Comparison of ENCODE assay signal across 9 cellular contexts in genomic region chr5:141623197-141623596, GRCh38. TPM values are rescaled to one million over a fixed set of nuclear protein-coding genes. Genes with fewer than 3 reads are reported as not detected.
A peak's percentile ranks its signal among the peaks of the same experiment; 100 is the strongest.
DNase-seq lines count a peak whose midpoint lies in the region; ATAC-seq and TF ChIP-seq lines count a peak whose summit lies in the region.
"Had no signal": no experiment of that assay in that cellular context is flagged by ENCODE, and none has a peak within 500 bp of the region (broad histone marks: within the 10 kb centered on the region; RNA-seq: fewer than 3 reads in every experiment).

No MANE protein-coding gene starts in this region.

- H3K9ac ChIP-seq in HUES6 (ENCODE audit: low read length), result peak overlapping the region; percentile 38

- H3K9me3 Mint-ChIP-seq in activated naive CD8-positive, alpha-beta T cell treated with anti-CD3 and anti-CD28 coated beads, Interleukin-2, amount 50 U/mL, for 24 hours, result no peaks in the 10 kb centered on the region

- H3K27me3 ChIP-seq in HUES6 (ENCODE audit: control insufficient read depth, insufficient read depth, low read length) (no peaks in the 10 kb centered on the region), ovary (no peaks in the 10 kb centered on the region), tibial artery (no peaks in the 10 kb centered on the region)

- intact Hi-C loops in ovary (cut with DNase I), result loop anchor here in 1 of 4 donors (10.0 kb wide), 1 partner anchor 388 kb away; no protein-coding TSS in a partner anchor
- intact Hi-C loops in tibial artery (cut with DNase I; ENCODE audit: low total_unique reads), result loop anchor here (10.0 kb wide), 1 partner anchor 48 kb away; no protein-coding TSS in a partner anchor

- H3K36me3 Mint-ChIP-seq in activated naive CD8-positive, alpha-beta T cell treated with anti-CD3 and anti-CD28 coated beads, Interleukin-2, amount 50 U/mL, for 24 hours (ENCODE audit: low read depth), result peaks cover 51% of the 10 kb centered on the region

- H3K9me3 ChIP-seq in HUES6 (ENCODE audit: control insufficient read depth, insufficient read depth, low read depth, low read length) (no peaks in the 10 kb centered on the region), ovary (no peaks in the 10 kb centered on the region), tibial artery (no peaks in the 10 kb centered on the region)

- DNase-seq in activated naive CD8-positive, alpha-beta T cell treated with anti-CD3 and anti-CD28 coated beads, Interleukin-2, amount 50 U/mL, for 24 hours, result no peak
- DNase-seq in inferior parietal cortex (ENCODE audit: extremely low spot score), result no peak
- DNase-seq in ovary, result no peak
- no peak for DNase-seq in effector CD8-positive, alpha-beta T cell (lab: John Stamatoyannopoulos, UW)
- no peak for DNase-seq in tibial artery
- DNase-seq: activated CD4-positive, CD25-positive, alpha-beta regulatory T cell treated with anti-CD3 and anti-CD28 coated beads, Interleukin-2, amount 50 U/mL, for 72 hours had no signal

- H3K36me3 ChIP-seq in HUES6 (ENCODE audit: control insufficient read depth, insufficient read depth, low read length) (peaks cover 75% of the 10 kb centered on the region), ovary (no peaks in the 10 kb centered on the region), tibial artery (peaks cover 64 to 79% (median 64%) of the 10 kb centered on the region in 3 donors)

- TF ChIP-seq EP300 in ovary (IDR thresholded peaks at IDR 0.05), result no peak

- peaks cover 24% of the 10 kb centered on the region for H3K4me1 Mint-ChIP-seq in activated naive CD8-positive, alpha-beta T cell treated with anti-CD3 and anti-CD28 coated beads, Interleukin-2, amount 50 U/mL, for 24 hours

- H3K4me1 ChIP-seq in HUES6 (ENCODE audit: control insufficient read depth, insufficient read depth, low read length) (peaks cover 14% of the 10 kb centered on the region), ovary (ENCODE audit: insufficient read depth) (no peaks in the 10 kb centered on the region), tibial artery (no peaks in the 10 kb centered on the region)

- no peak overlapping the region for H3K4me3 Mint-ChIP-seq in activated naive CD8-positive, alpha-beta T cell treated with anti-CD3 and anti-CD28 coated beads, Interleukin-2, amount 50 U/mL, for 24 hours

- TF ChIP-seq CTCF in ovary (IDR thresholded peaks at IDR 0.05) (no peak), tibial artery (IDR thresholded peaks at IDR 0.05) (no peak)

- no peak for TF ChIP-seq POLR2A in ovary (IDR thresholded peaks at IDR 0.05)

- no peaks in the 10 kb centered on the region for H3K27me3 Mint-ChIP-seq in activated naive CD8-positive, alpha-beta T cell treated with anti-CD3 and anti-CD28 coated beads, Interleukin-2, amount 50 U/mL, for 24 hours

- H3K27ac Mint-ChIP-seq in activated naive CD8-positive, alpha-beta T cell treated with anti-CD3 and anti-CD28 coated beads, Interleukin-2, amount 50 U/mL, for 24 hours, result peak overlapping the region; percentile 61

- 0 out of 2 replicates have a peak overlapping the region, but pooled peaks have one; percentile 15 for H3K4me3 ChIP-seq in HUES6 (ENCODE audit: low read depth, low read length)
- no peak overlapping the region for H3K4me3 ChIP-seq in ovary
- H3K4me3 ChIP-seq in tibial artery, result no peak overlapping the region

- ATAC-seq in GM18499 (IDR thresholded peaks at IDR 0.05; ENCODE audit: insufficient read depth, unreplicated experiment), result peak; percentile 44
- peak; percentile 51 for ATAC-seq in GM21528 (IDR thresholded peaks at IDR 0.05; ENCODE audit: low FRiP score, unreplicated experiment)
- peak; percentile 25 for ATAC-seq in activated naive CD8-positive, alpha-beta T cell treated with anti-CD3 and anti-CD28 coated beads, Interleukin-2, amount 50 U/mL, for 24 hours

- H3K27ac ChIP-seq in HUES6 (ENCODE audit: low read depth, low read length), result peak overlapping the region; percentile 76
- H3K27ac ChIP-seq in ovary, result no peak overlapping the region
- no peak overlapping the region for H3K27ac ChIP-seq in tibial artery

RNA-seq across cellular contexts. Expression of gene DIAPH1, which starts 4.4 kb away (rescaled TPM):
- total RNA-seq in ovary, result 10 to 100 TPM; 28.0 to 51.0 (median 44.0) TPM
- polyA plus RNA-seq in ovary, result 10 to 100 TPM; 21.2 to 45.6 TPM

RNA-seq across cellular contexts. Expression of gene HDAC3, which starts 13.5 kb away (rescaled TPM):
- total RNA-seq in ovary, result 10 to 100 TPM; 34.2 to 55.6 (median 49.4) TPM
- 10 to 100 TPM; 43.3 to 73.8 TPM for polyA plus RNA-seq in ovary

RNA-seq across cellular contexts. Expression of gene RELL2, which starts 13.6 kb away (rescaled TPM):
- total RNA-seq in ovary, result 1 to 10 TPM in 5 of 7 donors, under 1 TPM in 2; 0.58 to 3.0 (median 1.5) TPM
- 1 to 10 TPM in 1 of 2 donors, not detected in 1; 1.9 TPM for polyA plus RNA-seq in ovary

RNA-seq across cellular contexts. Expression of gene FCHSD1, which starts 28.0 kb away (rescaled TPM):
- total RNA-seq in ovary, result 10 to 100 TPM; 21.1 to 35.2 (median 25.0) TPM
- polyA plus RNA-seq in ovary, result 10 to 100 TPM; 10.4 to 21.8 TPM

RNA-seq across cellular contexts. Expression of gene ARAP3, which starts 58.8 kb away (rescaled TPM):
- total RNA-seq in ovary, result 10 to 100 TPM in 1 of 7 donors, 1 to 10 TPM in 6; 3.5 to 11.2 (median 9.3) TPM
- 1 to 10 TPM; 6.1 to 6.8 TPM for polyA plus RNA-seq in ovary
